In the genomic region with DNA sequence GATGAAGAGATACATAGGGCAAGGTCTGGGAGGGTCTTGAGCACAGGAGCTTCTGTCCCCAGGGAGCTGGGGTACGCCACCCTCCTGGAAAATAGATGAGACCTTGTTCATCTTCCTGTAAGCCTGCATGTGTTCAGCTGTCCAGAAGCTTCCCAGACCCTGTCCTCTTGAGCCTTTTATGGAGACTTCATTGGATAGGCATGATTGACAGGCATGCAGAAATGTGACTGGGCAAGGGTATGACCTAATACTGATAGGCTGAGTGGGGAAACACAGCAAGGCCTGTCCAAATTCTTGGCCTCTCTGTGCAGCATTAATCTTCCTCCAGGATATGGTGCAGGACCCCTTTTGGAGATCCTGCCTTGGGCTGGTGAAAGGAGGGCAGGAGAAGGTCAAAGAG, we compare ENCODE assay signal across 28 cellular contexts. TPM values are rescaled to one million over a fixed set of nuclear protein-coding genes. Genes with fewer than 3 reads are reported as not detected.
"Had no signal": no experiment of that assay in that cellular context is flagged by ENCODE, and none has a peak within 500 bp of the region (broad histone marks: within the 10 kb centered on the region; RNA-seq: fewer than 3 reads in every experiment).

No MANE protein-coding gene starts in this region.

- DNase-seq: activated B cell treated with CpG ODN at 0.5 μM for 24 hours; activated CD4-positive, alpha-beta T cell treated with anti-CD3 and anti-CD28 coated beads for 1 hour; activated CD4-positive, alpha-beta T cell treated with anti-CD3 and anti-CD28 coated beads, Interleukin-2, amount 10 ng/mL, durations not matched to agents 24 days and 14 days; activated CD4-positive, alpha-beta T cell treated with anti-CD3 and anti-CD28 coated beads, Interleukin-2, amount 50 U/mL, for 48 hours; activated CD8-positive, alpha-beta memory T cell treated with anti-CD3 and anti-CD28 coated beads, Interleukin-2, amount 10 ng/mL, durations not matched to agents 7 days and 5 days; activated gamma-delta T cell; activated naive CD4-positive, alpha-beta T cell treated with anti-CD3 and anti-CD28 coated beads, Interleukin-2, amount 50 U/mL, for 16 hours; activated naive CD8-positive, alpha-beta T cell treated with anti-CD3 and anti-CD28 coated beads, Interleukin-2, amount 50 U/mL, for 24 hours; activated T-cell treated with anti-CD3 and anti-CD28 coated beads, Interleukin-2, amount 50 U/mL, for 48 hours; amniotic stem cell; body of pancreas; NCI-H1105; NCI-H1436; NCI-H1694 treated with DMSO at 0.1 percent for 48 hours; NCI-H2029 treated with DMSO at 0.1 percent for 48 hours; NCI-H345; NCI-H510A; NCI-H69; NK-92 treated with Interleukin-12 subunit alpha and Interleukin-12 subunit beta, amount 100 ng/mL, for 24 hours; OCI-M1; Peyer's patch; SHP77 treated with DMSO at 0.1 percent for 48 hours; T-helper 2 cell; T1000 had no signal

- H3K27ac Mint-ChIP-seq: activated B cell treated with CpG ODN at 0.5 μM for 24 hours; activated CD4-positive, alpha-beta T cell treated with anti-CD3 and anti-CD28 coated beads, Interleukin-2, amount 10 ng/mL, durations not matched to agents 24 days and 14 days; activated CD8-positive, alpha-beta memory T cell treated with anti-CD3 and anti-CD28 coated beads, Interleukin-2, amount 10 ng/mL, durations not matched to agents 7 days and 5 days; activated naive CD8-positive, alpha-beta T cell treated with anti-CD3 and anti-CD28 coated beads, Interleukin-2, amount 50 U/mL, for 24 hours; activated T-helper 17 cell treated with anti-CD3 and anti-CD28 coated beads, Interleukin-2, amount 50 U/mL, for 72 hours had no signal

- ATAC-seq: activated CD8-positive, alpha-beta memory T cell treated with anti-CD3 and anti-CD28 coated beads, Interleukin-2, amount 10 ng/mL, durations not matched to agents 7 days and 5 days; activated naive CD8-positive, alpha-beta T cell treated with anti-CD3 and anti-CD28 coated beads, Interleukin-2, amount 50 U/mL, for 24 hours; activated T-helper 17 cell treated with anti-CD3 and anti-CD28 coated beads, Interleukin-2, amount 50 U/mL, for 72 hours; body of pancreas had no signal

- H3K4me3 Mint-ChIP-seq: activated B cell treated with CpG ODN at 0.5 μM for 24 hours; activated CD4-positive, alpha-beta T cell treated with anti-CD3 and anti-CD28 coated beads, Interleukin-2, amount 10 ng/mL, durations not matched to agents 24 days and 14 days; activated CD8-positive, alpha-beta memory T cell treated with anti-CD3 and anti-CD28 coated beads, Interleukin-2, amount 10 ng/mL, durations not matched to agents 7 days and 5 days; activated naive CD8-positive, alpha-beta T cell treated with anti-CD3 and anti-CD28 coated beads, Interleukin-2, amount 50 U/mL, for 24 hours; activated T-helper 17 cell treated with anti-CD3 and anti-CD28 coated beads, Interleukin-2, amount 50 U/mL, for 72 hours; central memory CD8-positive, alpha-beta T cell; IgD-negative memory B cell had no signal

- H3K9me3 Mint-ChIP-seq: activated B cell treated with CpG ODN at 0.5 μM for 24 hours; activated CD4-positive, alpha-beta T cell treated with anti-CD3 and anti-CD28 coated beads, Interleukin-2, amount 10 ng/mL, durations not matched to agents 24 days and 14 days; activated naive CD8-positive, alpha-beta T cell treated with anti-CD3 and anti-CD28 coated beads, Interleukin-2, amount 50 U/mL, for 24 hours; activated T-helper 17 cell treated with anti-CD3 and anti-CD28 coated beads, Interleukin-2, amount 50 U/mL, for 72 hours; central memory CD8-positive, alpha-beta T cell; IgD-negative memory B cell had no signal

- H3K9me3 ChIP-seq: ascending aorta, body of pancreas, Peyer's patch had no signal

- H3K4me1 Mint-ChIP-seq: activated B cell treated with CpG ODN at 0.5 μM for 24 hours; activated CD8-positive, alpha-beta memory T cell treated with anti-CD3 and anti-CD28 coated beads, Interleukin-2, amount 10 ng/mL, durations not matched to agents 7 days and 5 days; activated naive CD8-positive, alpha-beta T cell treated with anti-CD3 and anti-CD28 coated beads, Interleukin-2, amount 50 U/mL, for 24 hours; activated T-helper 17 cell treated with anti-CD3 and anti-CD28 coated beads, Interleukin-2, amount 50 U/mL, for 72 hours; central memory CD8-positive, alpha-beta T cell had no signal

- H3K27me3 Mint-ChIP-seq: activated B cell treated with CpG ODN at 0.5 μM for 24 hours; activated CD4-positive, alpha-beta T cell treated with anti-CD3 and anti-CD28 coated beads, Interleukin-2, amount 10 ng/mL, durations not matched to agents 24 days and 14 days; activated CD8-positive, alpha-beta memory T cell treated with anti-CD3 and anti-CD28 coated beads, Interleukin-2, amount 10 ng/mL, durations not matched to agents 7 days and 5 days; activated naive CD8-positive, alpha-beta T cell treated with anti-CD3 and anti-CD28 coated beads, Interleukin-2, amount 50 U/mL, for 24 hours; activated T-helper 17 cell treated with anti-CD3 and anti-CD28 coated beads, Interleukin-2, amount 50 U/mL, for 72 hours; central memory CD8-positive, alpha-beta T cell; IgD-negative memory B cell had no signal

RNA-seq across cellular contexts. Expression of a gene that starts 19.5 kb away (rescaled TPM):
- polyA plus RNA-seq: IgD-negative memory B cell had no signal
